In the genomic region with DNA sequence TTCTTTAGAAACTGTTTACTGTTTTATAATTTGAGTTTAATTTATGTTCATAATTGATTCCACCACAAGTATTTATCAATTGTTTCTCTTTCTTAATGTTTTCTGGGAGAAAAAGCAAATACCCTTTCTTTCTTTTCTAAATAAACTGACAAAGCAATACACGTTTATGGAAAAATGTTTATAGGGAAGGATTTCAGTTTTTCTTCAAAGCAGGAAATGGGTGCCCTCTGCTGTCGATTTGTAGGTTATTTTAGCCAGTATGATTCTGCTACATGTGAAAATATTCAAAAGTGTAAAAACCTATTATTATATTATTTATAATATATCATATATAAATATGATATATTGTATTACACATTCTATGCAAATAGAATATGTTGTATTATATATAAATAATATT, we compare ENCODE assay signal across 9 cellular contexts.
A peak's percentile ranks its signal among the peaks of the same experiment; 100 is the strongest.
DNase-seq lines count a peak whose midpoint lies in the region; ATAC-seq, FAIRE-seq and TF ChIP-seq lines count a peak whose summit lies in the region.
"Had no signal": no experiment of that assay in that cellular context is flagged by ENCODE, and none has a peak within 500 bp of the region (broad histone marks: within the 10 kb centered on the region; RNA-seq: fewer than 3 reads in every experiment).

No MANE protein-coding gene starts in this region.

- no peaks in the 10 kb centered on the region for H3K36me3 Mint-ChIP-seq in T-helper 2 cell treated with Interferon-gamma antibody and Interleukin-4, amounts not matched to agents 5 μg/mL and 100 μg/mL, for 36 hours (ENCODE audit: low read depth)
- H3K36me3 Mint-ChIP-seq: immature natural killer cell had no signal

- ATAC-seq in HG03039 (IDR thresholded peaks at IDR 0.05; ENCODE audit: unreplicated experiment), result no peak

- H3K9me3 Mint-ChIP-seq in T-helper 2 cell treated with Interferon-gamma antibody and Interleukin-4, amounts not matched to agents 5 μg/mL and 100 μg/mL, for 36 hours, result peaks cover 11% of the 10 kb centered on the region

- no peaks in the 10 kb centered on the region for H3K27me3 Mint-ChIP-seq in T-helper 2 cell treated with Interferon-gamma antibody and Interleukin-4, amounts not matched to agents 5 μg/mL and 100 μg/mL, for 36 hours (ENCODE audit: low read depth)

- FAIRE-seq in GM12891 (lab: Jason Lieb, UNC), result no peak

- no peak overlapping the region for H3K27ac Mint-ChIP-seq in T-helper 2 cell treated with Interferon-gamma antibody and Interleukin-4, amounts not matched to agents 5 μg/mL and 100 μg/mL, for 36 hours
- H3K27ac Mint-ChIP-seq: immature natural killer cell had no signal

- TF ChIP-seq POLR2A in GM12891 (IDR thresholded peaks at IDR 0.05; ENCODE audit: low read depth, low read length), result no peak

- no peak overlapping the region for H3K4me3 Mint-ChIP-seq in T-helper 2 cell treated with Interferon-gamma antibody and Interleukin-4, amounts not matched to agents 5 μg/mL and 100 μg/mL, for 36 hours
- H3K4me3 Mint-ChIP-seq: immature natural killer cell had no signal

- no peak for DNase-seq in GM20000 (ENCODE audit: low spot score)
- peak; percentile 2 for DNase-seq in NCI-H345 treated with DMSO at 0.1 percent for 48 hours (lab: John Stamatoyannopoulos, UW; ENCODE audit: unreplicated experiment)
- DNase-seq in dermis microvascular lymphatic vessel endothelial cell (ENCODE audit: low read depth in 2 of 2), result peak; percentile 36 to 59
- DNase-seq in non-pigmented ciliary epithelial cell (ENCODE audit: low read depth), result peak; percentile 8
- no peak for DNase-seq in T-helper 2 cell treated with Interferon-gamma antibody and Interleukin-4, amounts not matched to agents 5 μg/mL and 100 μg/mL, for 36 hours (ENCODE audit: low spot score)
- DNase-seq in GM12891 (ENCODE audit: insufficient read length, low spot score), result no peak
- DNase-seq: immature natural killer cell; stimulated activated CD4-positive, alpha-beta T cell treated with anti-CD3 and anti-CD28 coated beads, Interleukin-4, amount 100 ng/mL, for 1 hour had no signal

- TF ChIP-seq CTCF in GM20000 (IDR thresholded peaks at IDR 0.05; ENCODE audit: extremely low read depth, missing control alignments), result peak; percentile 9

- H3K4me1 Mint-ChIP-seq in T-helper 2 cell treated with Interferon-gamma antibody and Interleukin-4, amounts not matched to agents 5 μg/mL and 100 μg/mL, for 36 hours (ENCODE audit: low read depth), result no peaks in the 10 kb centered on the region
- H3K4me1 Mint-ChIP-seq: immature natural killer cell had no signal

TF ChIP-seq in GM12891, 5 proteins besides CTCF, POLR2A, EP300 and RAD21:
- no peak for TF ChIP-seq PAX5 (IDR thresholded peaks at IDR 0.05; ENCODE audit: insufficient read depth, low read length, severe bottlenecking)
- TF ChIP-seq POLR2AphosphoS5 (IDR thresholded peaks at IDR 0.05; ENCODE audit: low read depth, low read length), result no peak
- no peak for TF ChIP-seq SPI1 (IDR thresholded peaks at IDR 0.05; ENCODE audit: low read depth, low read length)
- no peak for TF ChIP-seq POU2F2 (IDR thresholded peaks at IDR 0.05; ENCODE audit: low read depth, low read length)
- no peak for TF ChIP-seq TAF1 (IDR thresholded peaks at IDR 0.05; ENCODE audit: low read depth, low read length)

Comparison
In these comparisons a context has a peak if more than half of its experiments do, and no peak if none do; other contexts are left out.
1. DNase-seq: peak in NCI-H345 treated with DMSO at 0.1 percent for 48 hours (single experiment), dermis microvascular lymphatic vessel endothelial cell (2 of 2) and non-pigmented ciliary epithelial cell (single experiment); none in GM20000 (single experiment), T-helper 2 cell treated with Interferon-gamma antibody and Interleukin-4, amounts not matched to agents 5 μg/mL and 100 μg/mL, for 36 hours (single experiment) and GM12891 (single experiment).